Comparison of ENCODE assay signal across 8 cellular contexts in the genomic region with DNA sequence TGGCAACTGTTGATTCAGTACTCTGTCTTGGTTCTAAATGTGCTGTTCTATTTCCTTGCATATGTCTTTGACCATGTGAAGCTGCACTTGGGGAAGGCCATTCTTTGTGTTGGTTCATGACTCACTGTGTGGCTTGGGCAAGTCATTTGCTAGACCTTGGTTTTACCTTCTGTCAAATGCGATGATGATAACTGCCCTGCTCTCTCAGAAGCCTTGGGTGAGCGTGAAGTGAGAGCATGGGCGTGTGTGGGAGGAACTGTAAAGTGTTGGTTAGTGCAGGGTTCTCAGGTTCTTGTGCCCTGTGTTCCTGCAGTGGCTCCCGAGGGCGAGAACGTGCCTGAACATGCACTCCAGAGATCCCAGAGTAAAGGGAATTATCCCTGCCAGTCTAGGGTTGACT. TPM values are rescaled to one million over a fixed set of nuclear protein-coding genes. Genes with fewer than 3 reads are reported as not detected.
DNase-seq lines count a peak whose midpoint lies in the region; ATAC-seq, FAIRE-seq and TF ChIP-seq lines count a peak whose summit lies in the region.
"Not testable (repeated sequence)": the region's sequence is repeated elsewhere in the genome, so short reads cannot be mapped to it uniquely, and the experiment has no call there.

No MANE protein-coding gene starts in this region.

- H4K20me1 ChIP-seq in keratinocyte (ENCODE audit: control insufficient read depth, extremely low read depth, insufficient read depth, low read length) = not testable (repeated sequence)

- not testable (repeated sequence) for H3K9me3 ChIP-seq in keratinocyte (ENCODE audit: control insufficient read depth, low read depth, low read length)

- peak; percentile 73 for ATAC-seq in GM19025 (IDR thresholded peaks at IDR 0.05; ENCODE audit: low read depth, unreplicated experiment)
- ATAC-seq in GM21576 (IDR thresholded peaks at IDR 0.05; ENCODE audit: unreplicated experiment) = peak; percentile 47
- peak; percentile 55 for ATAC-seq in HG02759 (IDR thresholded peaks at IDR 0.05; ENCODE audit: unreplicated experiment)
- ATAC-seq in HG03378 (IDR thresholded peaks at IDR 0.05; ENCODE audit: unreplicated experiment) = peak; percentile 76
- ATAC-seq in activated T-cell treated with anti-CD3 and anti-CD28 coated beads, Interleukin-2, amount 50 U/mL, for 72 hours (replicated peaks in 1 of 2) = peak; percentile 90 to 91

- H3K9me1 ChIP-seq in keratinocyte (ENCODE audit: control insufficient read depth, extremely low read depth, insufficient read depth, low read length) = not testable (repeated sequence)

- H3K9me3 Mint-ChIP-seq in activated T-cell treated with anti-CD3 and anti-CD28 coated beads, Interleukin-2, amount 50 U/mL, for 72 hours = not testable (repeated sequence)

- not testable (repeated sequence) for H3K79me2 ChIP-seq in keratinocyte (ENCODE audit: control insufficient read depth, insufficient read depth, low read length)

- H3K4me3 ChIP-seq in keratinocyte (ENCODE audit: control insufficient read depth in 2 of 3, extremely low read depth in 1 of 3, insufficient read depth in 2 of 3, low read depth in 1 of 3, low read length in 3 of 3) = not testable (repeated sequence)

- H3K27me3 ChIP-seq in keratinocyte (ENCODE audit: control insufficient read depth, extremely low read depth, insufficient read depth, low read length) = not testable (repeated sequence)

- not testable (repeated sequence) for H3K4me1 ChIP-seq in keratinocyte (ENCODE audit: control insufficient read depth, extremely low read depth, insufficient read depth, low read length)

- FAIRE-seq in GM12892 (lab: Jason Lieb, UNC) (peak; percentile 48), RCC 7860 (lab: Jason Lieb, UNC) (peak; percentile 86), keratinocyte (lab: Jason Lieb, UNC) (peak; percentile 93)

- H3K9ac ChIP-seq in keratinocyte (ENCODE audit: control insufficient read depth, extremely low read depth, insufficient read depth, low read length) = not testable (repeated sequence)

- H3K27me3 Mint-ChIP-seq in activated T-cell treated with anti-CD3 and anti-CD28 coated beads, Interleukin-2, amount 50 U/mL, for 72 hours (ENCODE audit: low read depth) = peaks cover 21% of the 10 kb centered on the region

- DNase-seq in GM12892 (ENCODE audit: insufficient read length); keratinocyte (ENCODE audit: low read depth, low spot score): not testable (repeated sequence)
- peak; percentile 49 for DNase-seq in RCC 7860 (ENCODE audit: low spot score)
- peak in 1 of 2 donors; percentile 34 for DNase-seq in activated T-cell treated with anti-CD3 and anti-CD28 coated beads, Interleukin-2, amount 50 U/mL, for 72 hours

- peaks cover 40% of the 10 kb centered on the region for H3K4me1 Mint-ChIP-seq in activated T-cell treated with anti-CD3 and anti-CD28 coated beads, Interleukin-2, amount 50 U/mL, for 72 hours (ENCODE audit: low read depth)

- not testable (repeated sequence) for H3K27ac ChIP-seq in keratinocyte (ENCODE audit: control insufficient read depth, insufficient read depth, low read length)

- not testable (repeated sequence) for H3K36me3 ChIP-seq in keratinocyte (ENCODE audit: control insufficient read depth in 2 of 2, extremely low read depth in 1 of 2, insufficient read depth in 2 of 2, low read length in 2 of 2)

- not testable (repeated sequence) for H3K36me3 Mint-ChIP-seq in activated T-cell treated with anti-CD3 and anti-CD28 coated beads, Interleukin-2, amount 50 U/mL, for 72 hours (ENCODE audit: insufficient read depth in 2 of 2)

- dilution Hi-C loops in keratinocyte (cut with MboI; ENCODE audit: extremely low pct_ligation_motif_present, low sequenced_read_pairs) = not testable (repeated sequence)

- not testable (repeated sequence) for H3K27ac Mint-ChIP-seq in activated T-cell treated with anti-CD3 and anti-CD28 coated beads, Interleukin-2, amount 50 U/mL, for 72 hours

- TF ChIP-seq POLR2A in GM12892 (IDR thresholded peaks at IDR 0.05; ENCODE audit: low read depth, low read length) = not testable (repeated sequence)

- peak overlapping the region; percentile 27 for H3K4me2 ChIP-seq in keratinocyte (ENCODE audit: control insufficient read depth, extremely low read depth, insufficient read depth, low read depth, low read length)

- peak overlapping the region in 1 of 2 donors; percentile 25 for H3K4me3 Mint-ChIP-seq in activated T-cell treated with anti-CD3 and anti-CD28 coated beads, Interleukin-2, amount 50 U/mL, for 72 hours

- TF ChIP-seq CTCF in keratinocyte (optimal IDR thresholded peaks at IDR 0.05 in 1 of 3, IDR thresholded peaks at IDR 0.05 in 1 of 3, conservative IDR thresholded peaks at IDR 0.05 in 1 of 3; ENCODE audit: extremely low read depth in 1 of 3, insufficient read depth in 2 of 3, low read length in 3 of 3) = not testable (repeated sequence)

- not testable (repeated sequence) for H2AFZ ChIP-seq in keratinocyte (ENCODE audit: control insufficient read depth, low read length)

RNA-seq across cellular contexts. Expression of a gene that starts 37.3 kb away (rescaled TPM):
- polyA plus RNA-seq in GM12892 (2012; ENCODE audit: missing spikeins) = 115 TPM
- 100 to 1,000 TPM; 139 to 142 TPM for total RNA-seq in activated T-cell treated with anti-CD3 and anti-CD28 coated beads, Interleukin-2, amount 50 U/mL, for 72 hours
- polyA plus RNA-seq in keratinocyte = 27.8 to 58.1 TPM (median 34.5 TPM) in 3 replicates
- polyA plus RNA-seq in keratinocyte (2011; ENCODE audit: low read depth) = 27.5 TPM
- polyA plus RNA-seq in keratinocyte (2011; cell fraction: cytosol; rRNA removed) = 9.2 and 13.7 TPM in 2 replicates
- polyA plus RNA-seq in keratinocyte (2011; cell fraction: nucleus; rRNA removed) = 106 and 124 TPM in 2 replicates
- polyA plus RNA-seq in keratinocyte (2012; ENCODE audit: low replicate concordance) = 18.2 and 28.9 TPM in 2 replicates
- polyA minus RNA-seq in keratinocyte = 14.5 to 49.4 TPM (median 25.4 TPM) in 3 replicates
- 16.7 TPM for polyA minus RNA-seq in keratinocyte (2011; cell fraction: cytosol; rRNA and poly(A)+ RNA removed)
- 63.9 and 91.4 TPM in 2 replicates for polyA minus RNA-seq in keratinocyte (2011; cell fraction: nucleus; rRNA and poly(A)+ RNA removed)
